Comparison of ENCODE assay signal across 10 cellular contexts in the genomic region with DNA sequence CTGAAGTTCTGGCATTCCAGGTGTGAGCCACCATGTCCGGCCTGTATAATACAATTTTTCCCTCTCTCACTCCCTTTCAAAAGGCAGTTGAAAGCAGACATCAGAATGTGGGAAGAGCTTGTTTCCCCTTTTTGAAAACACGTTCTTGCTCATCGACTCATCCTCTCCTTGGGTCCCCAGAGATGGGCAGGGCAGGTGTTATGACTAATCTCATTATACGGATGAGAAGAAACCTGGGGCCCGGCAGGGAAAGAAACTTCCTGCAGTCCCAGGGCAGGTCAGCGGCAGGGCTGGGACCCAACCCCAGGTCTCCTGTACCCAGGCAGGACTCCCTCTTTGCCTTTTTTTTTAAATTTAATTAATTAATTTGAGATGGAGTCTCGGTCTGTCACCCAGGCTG. TPM values are rescaled to one million over a fixed set of nuclear protein-coding genes. Genes with fewer than 3 reads are reported as not detected.
DNase-seq lines count a peak whose midpoint lies in the region; ATAC-seq and TF ChIP-seq lines count a peak whose summit lies in the region.
"Not testable (repeated sequence)": the region's sequence is repeated elsewhere in the genome, so short reads cannot be mapped to it uniquely, and the experiment has no call there.
"Had no signal": no experiment of that assay in that cellular context is flagged by ENCODE, and none has a peak within 500 bp of the region (broad histone marks: within the 10 kb centered on the region; RNA-seq: fewer than 3 reads in every experiment).

No MANE protein-coding gene starts in this region.

- H3K27me3 Mint-ChIP-seq in naive thymus-derived CD4-positive, alpha-beta T cell = not testable (repeated sequence)

- H3K4me3 Mint-ChIP-seq in naive thymus-derived CD4-positive, alpha-beta T cell = not testable (repeated sequence)

- not testable (repeated sequence) for H3K27me3 ChIP-seq in BLaER1 treated with 17β-estradiol and CSF1 and Interleukin-3, amounts not matched to agents 10 nM and 100 nM; SK-N-SH (ENCODE audit: insufficient read depth); mammary epithelial cell (ENCODE audit: insufficient read depth, low read length); naive thymus-derived CD4-positive, alpha-beta T cell (ENCODE audit: control insufficient read depth in 2 of 2, insufficient read depth in 2 of 2, low read length in 2 of 2)

- not testable (repeated sequence) for H3K4me1 Mint-ChIP-seq in naive thymus-derived CD4-positive, alpha-beta T cell

- H3K36me3 Mint-ChIP-seq in naive thymus-derived CD4-positive, alpha-beta T cell = not testable (repeated sequence)

- H3K4me2 ChIP-seq in BLaER1 treated with 17β-estradiol and CSF1 and Interleukin-3, amounts not matched to agents 10 nM and 100 nM = peak overlapping the region in 10 of 11 experiments; percentile 22 to 55 (median 38); a peak in 15 of 22 replicates
- H3K4me2 ChIP-seq in SK-N-SH = 0 out of 2 replicates have a peak overlapping the region, but pooled peaks have one; percentile 19
- H3K4me2 ChIP-seq in mammary epithelial cell (ENCODE audit: insufficient read depth, low read depth, low read length) = not testable (repeated sequence)

- H3K9me3 ChIP-seq in BLaER1 treated with 17β-estradiol and CSF1 and Interleukin-3, amounts not matched to agents 10 nM and 100 nM (replicated peaks in 1 of 11); SK-N-SH; mammary epithelial cell (replicated peaks; ENCODE audit: insufficient read depth, low read length); naive thymus-derived CD4-positive, alpha-beta T cell (ENCODE audit: control insufficient read depth in 2 of 3, low read length in 3 of 3): not testable (repeated sequence)

- dilution Hi-C loops in mammary epithelial cell (cut with HindIII; ENCODE audit: low sequenced_read_pairs) = not testable (repeated sequence)

- not testable (repeated sequence) for DNase-seq in SK-N-SH; naive thymus-derived CD4-positive, alpha-beta T cell
- peak; percentile 66 for DNase-seq in mammary epithelial cell

- not testable (repeated sequence) for TF ChIP-seq RAD21 in SK-N-SH (IDR thresholded peaks at IDR 0.05; ENCODE audit: low read length)

- TF ChIP-seq EP300 in SK-N-SH (IDR thresholded peaks at IDR 0.05; ENCODE audit: borderline replicate concordance in 1 of 2, low read depth in 1 of 2, low read length in 1 of 2) = not testable (repeated sequence)

- POLR2A ChIA-PET in SK-N-SH (lab: Yijun Ruan, JAX); naive thymus-derived CD4-positive, alpha-beta T cell (lab: Charles Lee): not testable (repeated sequence)

- H3K9me2 ChIP-seq in SK-N-SH = not testable (repeated sequence)

- in situ Hi-C loops in mammary epithelial cell (cut with MboI; ENCODE audit: low sequenced_read_pairs in 2 of 2) = not testable (repeated sequence)

- H2AFZ ChIP-seq in SK-N-SH (ENCODE audit: low read depth); mammary epithelial cell (ENCODE audit: low read depth, low read length): not testable (repeated sequence)

- intact Hi-C loops in mammary epithelial cell (cut with micrococcal nuclease); naive thymus-derived CD4-positive, alpha-beta T cell (cut with micrococcal nuclease): not testable (repeated sequence)

- not testable (repeated sequence) for H4K20me1 ChIP-seq in BLaER1 treated with 17β-estradiol and CSF1 and Interleukin-3, amounts not matched to agents 10 nM and 100 nM; SK-N-SH (ENCODE audit: insufficient read depth); mammary epithelial cell (ENCODE audit: insufficient read depth, low read length)

- H3K79me2 ChIP-seq in SK-N-SH (ENCODE audit: insufficient read depth); mammary epithelial cell (ENCODE audit: insufficient read depth, low read length): not testable (repeated sequence)

- not testable (repeated sequence) for H3K4me3 ChIP-seq in BLaER1 treated with 17β-estradiol and CSF1 and Interleukin-3, amounts not matched to agents 10 nM and 100 nM; SK-N-SH (ENCODE audit: low read depth in 2 of 2, low read length in 1 of 2); mammary epithelial cell (replicated peaks in 1 of 3; ENCODE audit: insufficient read depth in 1 of 3, low read depth in 2 of 3, low read length in 3 of 3); naive thymus-derived CD4-positive, alpha-beta T cell (ENCODE audit: low read length)

- not testable (repeated sequence) for H3K9me3 Mint-ChIP-seq in naive thymus-derived CD4-positive, alpha-beta T cell

- H3K27ac Mint-ChIP-seq in naive thymus-derived CD4-positive, alpha-beta T cell = not testable (repeated sequence)

- not testable (repeated sequence) for H3K36me3 ChIP-seq in BLaER1 treated with 17β-estradiol and CSF1 and Interleukin-3, amounts not matched to agents 10 nM and 100 nM; SK-N-SH (replicated peaks in 1 of 2; ENCODE audit: control insufficient read depth in 1 of 2, insufficient read depth in 2 of 2, low read length in 1 of 2); mammary epithelial cell (ENCODE audit: insufficient read depth, low read length); naive thymus-derived CD4-positive, alpha-beta T cell (ENCODE audit: control insufficient read depth in 2 of 3, insufficient read depth in 3 of 3, low read length in 3 of 3)

- CTCF ChIA-PET in SK-N-SH (lab: Yijun Ruan, JAX); mammary epithelial cell (lab: Charles Lee; ENCODE audit: low non-redundant PET); naive thymus-derived CD4-positive, alpha-beta T cell (lab: Charles Lee): not testable (repeated sequence)

- H3K9ac ChIP-seq in BLaER1 treated with 17β-estradiol and CSF1 and Interleukin-3, amounts not matched to agents 10 nM and 100 nM; SK-N-SH; mammary epithelial cell (ENCODE audit: insufficient read depth, low read length): not testable (repeated sequence)

- BruUV-seq in mammary epithelial cell (replicated peaks; lab: Mats Ljungman, UMichigan) = not testable (repeated sequence)

- WGBS in SK-N-SH (ENCODE audit: low lambda C conversion rate) = 56% methylated on average over 7 of the region's 7 CpGs
- 37% methylated on average over 6 of the region's 7 CpGs for WGBS in mammary epithelial cell (ENCODE audit: low coverage, missing lambda C conversion rate)

- TF ChIP-seq CTCF in SK-N-SH (IDR thresholded peaks at IDR 0.05); mammary epithelial cell (conservative IDR thresholded peaks at IDR 0.05 in 1 of 2, IDR thresholded peaks at IDR 0.05 in 1 of 2; ENCODE audit: extremely low read depth in 1 of 2, insufficient read depth in 1 of 2, low read depth in 1 of 2, low read length in 2 of 2): not testable (repeated sequence)

- H3F3A ChIP-seq in SK-N-SH (replicated peaks; ENCODE audit: insufficient read depth) = not testable (repeated sequence)

- ATAC-seq in GM18873 (IDR thresholded peaks at IDR 0.05; ENCODE audit: low FRiP score, unreplicated experiment) = peak; percentile 65
- ATAC-seq in GM21717 (IDR thresholded peaks at IDR 0.05; ENCODE audit: unreplicated experiment) = peak; percentile 92
- peak; percentile 73 for ATAC-seq in HG03045 (IDR thresholded peaks at IDR 0.05; ENCODE audit: unreplicated experiment)
- peak; percentile 72 for ATAC-seq in HG03575 (IDR thresholded peaks at IDR 0.05; ENCODE audit: extremely low read depth, insufficient number of reproducible peaks, low FRiP score, unreplicated experiment)
- peak; percentile 27 for ATAC-seq in naive thymus-derived CD4-positive, alpha-beta T cell

- not testable (repeated sequence) for H3K27ac ChIP-seq in BLaER1 treated with 17β-estradiol and CSF1 and Interleukin-3, amounts not matched to agents 10 nM and 100 nM; mammary epithelial cell (ENCODE audit: insufficient read depth, low read depth, low read length); naive thymus-derived CD4-positive, alpha-beta T cell (ENCODE audit: low read depth, low read length)
- 0 out of 4 replicates have a peak overlapping the region, but pooled peaks of 1 of the 2 experiments have one; percentile 11 for H3K27ac ChIP-seq in SK-N-SH (ENCODE audit: low read depth in 2 of 2, low read length in 1 of 2)

- H3K4me1 ChIP-seq in BLaER1 treated with 17β-estradiol and CSF1 and Interleukin-3, amounts not matched to agents 10 nM and 100 nM = peaks cover 9 to 14% (median 12%) of the 10 kb centered on the region in 10 experiments; a peak in 19 of 20 replicates
- not testable (repeated sequence) for H3K4me1 ChIP-seq in SK-N-SH (ENCODE audit: control insufficient read depth in 1 of 2, insufficient read depth in 2 of 2, low read depth in 1 of 2, low read length in 1 of 2); mammary epithelial cell (ENCODE audit: insufficient read depth, low read length); naive thymus-derived CD4-positive, alpha-beta T cell (ENCODE audit: control insufficient read depth in 2 of 2, insufficient read depth in 2 of 2, low read length in 2 of 2)

TF ChIP-seq in SK-N-SH, 30 proteins besides CTCF, POLR2A, EP300 and RAD21:
- TF ChIP-seq JUND (IDR thresholded peaks at IDR 0.05) (peak; percentile 34), FOSL2 (IDR thresholded peaks at IDR 0.05; ENCODE audit: borderline replicate concordance, low read depth) (peak; percentile 34)
TF ChIP-seq in SK-N-SH: peak in this region for 2; not testable (repeated sequence) for 28.

RNA-seq across cellular contexts. Expression of gene SPDYE1, which starts 4.8 kb away (rescaled TPM):
- polyA plus RNA-seq in SK-N-SH (2012; rRNA removed) (not detected in 2 replicates), mammary epithelial cell (not detected)
- polyA plus RNA-seq in SK-N-SH (2012; cell fraction: cytosol; rRNA removed) = not detected in 2 replicates
- polyA plus RNA-seq in SK-N-SH (2012; cell fraction: nucleus; rRNA removed) = 0.01 TPM in 1 of 2 replicates, not detected in the other
- under 1 TPM in 1 of 2 donors, not detected in 1; under 0.01 TPM for total RNA-seq in mammary epithelial cell
- not detected for polyA minus RNA-seq in mammary epithelial cell
- under 1 TPM in 2 of 5 experiments, not detected in 3; 0.19 to 0.30 TPM for total RNA-seq in naive thymus-derived CD4-positive, alpha-beta T cell
- polyA plus RNA-seq in naive thymus-derived CD4-positive, alpha-beta T cell = under 1 TPM; 0.07 to 0.21 TPM
- total RNA-seq: psoas muscle had no signal
- polyA plus RNA-seq: keratinocyte, psoas muscle had no signal

RNA-seq across cellular contexts. Expression of gene DBNL, which starts 51.6 kb away (rescaled TPM):
- polyA plus RNA-seq in SK-N-SH (2012; rRNA removed) = 230 and 244 TPM in 2 replicates
- 127 and 173 TPM in 2 replicates for polyA plus RNA-seq in SK-N-SH (2012; cell fraction: cytosol; rRNA removed)
- polyA plus RNA-seq in SK-N-SH (2012; cell fraction: nucleus; rRNA removed) = 290 and 333 TPM in 2 replicates
- total RNA-seq in mammary epithelial cell = 10 to 100 TPM; 89.1 to 90.9 TPM
- polyA plus RNA-seq in mammary epithelial cell = 130 TPM
- polyA minus RNA-seq in mammary epithelial cell = 96.7 TPM
- 100 to 1,000 TPM; 112 to 182 (median 164) TPM for total RNA-seq in naive thymus-derived CD4-positive, alpha-beta T cell
- 100 to 1,000 TPM; 171 to 217 TPM for polyA plus RNA-seq in naive thymus-derived CD4-positive, alpha-beta T cell

Comparison
In these comparisons a context has a peak if more than half of its experiments do, and no peak if none do; other contexts are left out.
1. ATAC-seq: peak in every context shown above with its lines; median percentile 92 in GM21717; 73 in HG03045; 72 in HG03575; 65 in GM18873; 27 in naive thymus-derived CD4-positive, alpha-beta T cell.